ENCODE assay signal across 27 cellular contexts in genomic region chr3:143313598-143314188, GRCh38.
"Had no signal": no experiment of that assay in that cellular context is flagged by ENCODE, and none has a peak within 500 bp of the region (broad histone marks: within the 10 kb centered on the region; RNA-seq: fewer than 3 reads in every experiment).

No MANE protein-coding gene starts in this region.

- H3K27ac Mint-ChIP-seq: naive thymus-derived CD4-positive, alpha-beta T cell; stimulated activated memory B cell treated with anti-CD40 and anti-IgM and Interleukin-4, amounts not matched to agents 10 μg/mL and 1 μg/mL and 100 μg/mL, for 72 hours had no signal

- H3K4me2 ChIP-seq: smooth muscle cell had no signal

- H3K4me3 ChIP-seq: left lung, lower lobe of right lung, mucosa of descending colon, psoas muscle, right lobe of liver, smooth muscle cell, thyroid gland, transverse colon, upper lobe of left lung had no signal

- H3K4me3 Mint-ChIP-seq: naive thymus-derived CD4-positive, alpha-beta T cell; natural killer cell treated with Interleukin-12 subunit alpha and Interleukin-12 subunit beta and Interleukin-15 and Interleukin-18, amount 100 ng/mL, for 72 hours; neural crest cell; stimulated activated memory B cell treated with anti-CD40 and anti-IgM and Interleukin-4, amounts not matched to agents 10 μg/mL and 1 μg/mL and 100 μg/mL, for 72 hours; stimulated activated naive CD8-positive, alpha-beta T cell treated with anti-CD3 and anti-CD28 coated beads, Interleukin-15, amount 100 ng/mL, for 72 hours had no signal

- H3K9me3 Mint-ChIP-seq: natural killer cell treated with Interleukin-12 subunit alpha and Interleukin-12 subunit beta and Interleukin-15 and Interleukin-18, amount 100 ng/mL, for 72 hours; stimulated activated memory B cell treated with anti-CD40 and anti-IgM and Interleukin-4, amounts not matched to agents 10 μg/mL and 1 μg/mL and 100 μg/mL, for 72 hours; stimulated activated naive CD8-positive, alpha-beta T cell treated with anti-CD3 and anti-CD28 coated beads, Interleukin-15, amount 100 ng/mL, for 72 hours had no signal

- H3K79me2 ChIP-seq: parathyroid adenoma had no signal

- H3K36me3 Mint-ChIP-seq: natural killer cell treated with Interleukin-12 subunit alpha and Interleukin-12 subunit beta and Interleukin-15 and Interleukin-18, amount 100 ng/mL, for 72 hours; stimulated activated memory B cell treated with anti-CD40 and anti-IgM and Interleukin-4, amounts not matched to agents 10 μg/mL and 1 μg/mL and 100 μg/mL, for 72 hours had no signal

- H3K27ac ChIP-seq: left lung, lower lobe of right lung, parathyroid adenoma, psoas muscle, right lobe of liver, thyroid gland, transverse colon, upper lobe of left lung had no signal

- H3K36me3 ChIP-seq: left lung, lower lobe of right lung, right lobe of liver, thyroid gland, transverse colon, upper lobe of left lung had no signal

- ATAC-seq: left colon; lower lobe of right lung; mucosa of descending colon; naive thymus-derived CD4-positive, alpha-beta T cell; natural killer cell treated with Interleukin-12 subunit alpha and Interleukin-12 subunit beta and Interleukin-15 and Interleukin-18, amount 100 ng/mL, for 72 hours; psoas muscle; right lobe of liver; stimulated activated memory B cell treated with anti-CD40 and anti-IgM and Interleukin-4, amounts not matched to agents 10 μg/mL and 1 μg/mL and 100 μg/mL, for 72 hours; stimulated activated naive CD8-positive, alpha-beta T cell treated with anti-CD3 and anti-CD28 coated beads, Interleukin-15, amount 100 ng/mL, for 72 hours had no signal

- DNase-seq: hippocampal formation; kidney; left colon; left lung; lower lobe of right lung; mammary epithelial cell; midbrain; mucosa of descending colon; naive thymus-derived CD4-positive, alpha-beta T cell; nucleus accumbens; psoas muscle; right lobe of liver; stimulated activated CD4-positive, alpha-beta T cell treated with anti-CD3 and anti-CD28 coated beads, Interleukin-1b, Interleukin-23, amount 100 ng/mL, for 48 hours; stimulated activated CD4-positive, alpha-beta T cell treated with anti-CD3 and anti-CD28 coated beads, Interleukin-2, amount 100 ng/mL, for 48 hours; stimulated activated CD4-positive, alpha-beta T cell treated with anti-CD3 and anti-CD28 coated beads, Interleukin-4, amount 100 ng/mL, for 4 hours; stimulated activated CD8-positive, alpha-beta memory T cell treated with anti-CD3 and anti-CD28 coated beads, Interleukin-4, amount 100 ng/mL, for 48 hours; stimulated activated naive CD4-positive, alpha-beta T cell treated with Interleukin-2 at 50 U/mL for 16 hours; stimulated activated naive CD8-positive, alpha-beta T cell treated with anti-CD3 and anti-CD28 coated beads, Interleukin-15, amount 100 ng/mL, for 72 hours; substantia nigra; thyroid gland; transverse colon had no signal

- H3K9ac ChIP-seq: parathyroid adenoma had no signal

- H3K27me3 Mint-ChIP-seq: naive thymus-derived CD4-positive, alpha-beta T cell; natural killer cell treated with Interleukin-12 subunit alpha and Interleukin-12 subunit beta and Interleukin-15 and Interleukin-18, amount 100 ng/mL, for 72 hours; stimulated activated memory B cell treated with anti-CD40 and anti-IgM and Interleukin-4, amounts not matched to agents 10 μg/mL and 1 μg/mL and 100 μg/mL, for 72 hours; stimulated activated naive CD8-positive, alpha-beta T cell treated with anti-CD3 and anti-CD28 coated beads, Interleukin-15, amount 100 ng/mL, for 72 hours had no signal

- H3K9me3 ChIP-seq: left lung, lower lobe of right lung, mucosa of descending colon, psoas muscle, right lobe of liver, thyroid gland, transverse colon, upper lobe of left lung had no signal

- H2AFZ ChIP-seq: parathyroid adenoma had no signal

- H3K4me1 ChIP-seq: left lung, lower lobe of right lung, parathyroid adenoma, psoas muscle, right lobe of liver, thyroid gland, transverse colon, upper lobe of left lung had no signal

- H3K27me3 ChIP-seq: left lung, right lobe of liver, thyroid gland, transverse colon, upper lobe of left lung had no signal

- H3K4me1 Mint-ChIP-seq: neural crest cell; stimulated activated memory B cell treated with anti-CD40 and anti-IgM and Interleukin-4, amounts not matched to agents 10 μg/mL and 1 μg/mL and 100 μg/mL, for 72 hours; stimulated activated naive CD8-positive, alpha-beta T cell treated with anti-CD3 and anti-CD28 coated beads, Interleukin-15, amount 100 ng/mL, for 72 hours had no signal
